In the genomic region with DNA sequence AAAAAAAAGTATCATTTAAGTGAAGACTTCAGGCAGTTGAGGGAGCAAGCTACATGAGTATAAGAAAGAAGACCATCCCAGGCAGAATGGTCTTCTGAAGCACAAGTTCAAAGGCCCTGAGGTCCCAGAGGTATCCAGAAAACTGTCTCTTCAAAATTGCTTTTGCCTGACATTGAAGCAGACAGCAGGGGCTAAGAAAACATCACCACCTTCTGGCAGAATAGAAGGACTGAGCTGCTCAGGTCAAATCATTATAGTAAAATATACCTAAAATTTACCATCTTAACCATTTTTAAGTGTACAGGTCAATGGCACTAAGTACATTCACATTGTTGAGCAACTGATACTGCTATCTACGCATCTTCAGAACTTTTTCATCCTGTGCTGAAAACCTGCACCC, we compare ENCODE assay signal across 8 cellular contexts. TPM values are rescaled to one million over a fixed set of nuclear protein-coding genes. Genes with fewer than 3 reads are reported as not detected.
DNase-seq lines count a peak whose midpoint lies in the region; ATAC-seq and TF ChIP-seq lines count a peak whose summit lies in the region.
"Had no signal": no experiment of that assay in that cellular context is flagged by ENCODE, and none has a peak within 500 bp of the region (broad histone marks: within the 10 kb centered on the region; RNA-seq: fewer than 3 reads in every experiment).

No MANE protein-coding gene starts in this region.

- H3K4me1 ChIP-seq in DND-41 (ENCODE audit: insufficient read depth, low read length) = peaks cover 12% of the 10 kb centered on the region

- H3K27me3 ChIP-seq in DND-41 (ENCODE audit: insufficient read depth, low read length, poor library complexity) = no peaks in the 10 kb centered on the region

- H2AFZ ChIP-seq in DND-41 (ENCODE audit: low read depth, low read length) = no peak overlapping the region

- H4K20me1 ChIP-seq in DND-41 (ENCODE audit: insufficient read depth, low read length) = no peaks in the 10 kb centered on the region

- no peaks in the 10 kb centered on the region for H3K9me3 Mint-ChIP-seq in activated CD8-positive, alpha-beta T cell treated with anti-CD3 and anti-CD28 coated beads for 36 hours
- H3K9me3 Mint-ChIP-seq in naive B cell = peaks cover 0 to 2% (median 0%) of the 10 kb centered on the region in 7 donors

- ATAC-seq in DND-41 (ENCODE audit: insufficient read depth, low read depth) = peak; percentile 79
- ATAC-seq in activated CD8-positive, alpha-beta T cell treated with anti-CD3 and anti-CD28 coated beads for 36 hours = no peak
- ATAC-seq in naive B cell (ENCODE audit: low read depth in 2 of 2) = peak; percentile 64 to 65
- no peak for ATAC-seq in HG03565 (IDR thresholded peaks at IDR 0.05; ENCODE audit: unreplicated experiment)

- no peaks in the 10 kb centered on the region for H3K36me3 ChIP-seq in DND-41 (ENCODE audit: insufficient read depth, low read length)

- TF ChIP-seq EP300 in Ishikawa (IDR thresholded peaks at IDR 0.05; ENCODE audit: borderline replicate concordance) = no peak

- H3K79me2 ChIP-seq in DND-41 (ENCODE audit: insufficient read depth, low read length) = no peaks in the 10 kb centered on the region

- CTCF ChIA-PET in activated CD8-positive, alpha-beta T cell treated with anti-CD3 and anti-CD28 coated beads for 36 hours (lab: Charles Lee) = interaction anchor here (0.6 to 3.0 kb wide), 12 partner anchors 8 to 291 kb away, joined by 3 to 12 read pairs (median 4); no protein-coding TSS in a partner anchor

- H3K9ac ChIP-seq in DND-41 (ENCODE audit: low read depth, low read length) = no peak overlapping the region

- peak; percentile 50; the same call in 1 of the 2 replicates for TF ChIP-seq RAD21 in Ishikawa (IDR thresholded peaks at IDR 0.05; ENCODE audit: low read depth)

- H3K9me3 ChIP-seq in DND-41 (ENCODE audit: insufficient read depth, low read length, severe bottlenecking) = no peaks in the 10 kb centered on the region

- H3K4me2 ChIP-seq in DND-41 (ENCODE audit: insufficient read depth, low read length) = no peak overlapping the region

- H3K36me3 Mint-ChIP-seq in activated CD8-positive, alpha-beta T cell treated with anti-CD3 and anti-CD28 coated beads for 36 hours (ENCODE audit: low read depth) = no peaks in the 10 kb centered on the region
- H3K36me3 Mint-ChIP-seq in naive B cell = peaks cover 0 to 8% of the 10 kb centered on the region in 2 donors

- intact Hi-C loops in activated CD8-positive, alpha-beta T cell treated with anti-CD3 and anti-CD28 coated beads for 36 hours (cut with micrococcal nuclease) = loop anchor here (10.0 kb wide), 1 partner anchor 189 kb away; the partner anchor contains the start of gene LRRC31

- TF ChIP-seq CTCF in DND-41 (IDR thresholded peaks at IDR 0.05; ENCODE audit: borderline replicate concordance, extremely low read depth, low read length, poor library complexity, severe bottlenecking) = peak; percentile 65
- peak; percentile 27 for TF ChIP-seq CTCF in activated CD8-positive, alpha-beta T cell treated with anti-CD3 and anti-CD28 coated beads for 36 hours (IDR thresholded peaks at IDR 0.05)

- POLR2A ChIA-PET in activated CD8-positive, alpha-beta T cell treated with anti-CD3 and anti-CD28 coated beads for 36 hours (lab: Charles Lee) = no interaction called here

- no peak overlapping the region for H3K27ac Mint-ChIP-seq in activated CD8-positive, alpha-beta T cell treated with anti-CD3 and anti-CD28 coated beads for 36 hours
- H3K27ac Mint-ChIP-seq in naive B cell = no peak overlapping the region

- DNase-seq in DND-41 = peak; percentile 23
- no peak for DNase-seq in activated CD8-positive, alpha-beta T cell treated with anti-CD3 and anti-CD28 coated beads for 36 hours
- DNase-seq in naive B cell = peak; percentile 23
- DNase-seq in COLO829 (ENCODE audit: low spot score) = no peak
- DNase-seq in DMS153 treated with DMSO at 0.1 percent for 48 hours (lab: John Stamatoyannopoulos, UW; ENCODE audit: unreplicated experiment) = no peak
- DNase-seq: activated effector memory CD4-positive, alpha-beta T cell treated with anti-CD3 and anti-CD28 coated beads, Interleukin-2, amount 50 U/mL, for 16 hours had no signal

- H3K4me3 ChIP-seq in DND-41 (ENCODE audit: low read depth in 1 of 2, low read length in 2 of 2) = no peak overlapping the region

- H3K27ac ChIP-seq in DND-41 (ENCODE audit: low read length) = no peak overlapping the region

- no peak overlapping the region for H3K4me3 Mint-ChIP-seq in activated CD8-positive, alpha-beta T cell treated with anti-CD3 and anti-CD28 coated beads for 36 hours
- no peak overlapping the region for H3K4me3 Mint-ChIP-seq in naive B cell

- no peaks in the 10 kb centered on the region for H3K27me3 Mint-ChIP-seq in activated CD8-positive, alpha-beta T cell treated with anti-CD3 and anti-CD28 coated beads for 36 hours
- no peaks in the 10 kb centered on the region for H3K27me3 Mint-ChIP-seq in naive B cell

- peaks cover 33% of the 10 kb centered on the region for H3K4me1 Mint-ChIP-seq in activated CD8-positive, alpha-beta T cell treated with anti-CD3 and anti-CD28 coated beads for 36 hours (ENCODE audit: low read depth)
- H3K4me1 Mint-ChIP-seq in naive B cell = peaks cover 43 to 57% (median 45%) of the 10 kb centered on the region in 3 donors

TF ChIP-seq in Ishikawa, 13 proteins besides CTCF, POLR2A, EP300 and RAD21:
- TF ChIP-seq EGR1 (IDR thresholded peaks at IDR 0.05) = no peak
- no peak for TF ChIP-seq TEAD4 (IDR thresholded peaks at IDR 0.05)
- TF ChIP-seq MAX (IDR thresholded peaks at IDR 0.05) = no peak

RNA-seq across cellular contexts. Expression of gene GPR160, which starts 16.4 kb away (rescaled TPM):
- 1 to 10 TPM; 6.2 to 8.2 TPM for total RNA-seq in activated CD8-positive, alpha-beta T cell treated with anti-CD3 and anti-CD28 coated beads for 36 hours
- polyA plus RNA-seq in naive B cell (ENCODE audit: low read depth in 6 of 6) = 10 to 100 TPM; 49.4 to 92.1 (median 65.5) TPM

Comparison
In these comparisons a context has a peak if more than half of its experiments do, and no peak if none do; other contexts are left out.
1. ATAC-seq: peak in DND-41 (single experiment) and naive B cell (2 of 2); none in activated CD8-positive, alpha-beta T cell treated with anti-CD3 and anti-CD28 coated beads for 36 hours (single experiment) and HG03565 (single experiment).
2. DNase-seq: peak in DND-41 (single experiment) and naive B cell (single experiment); none in activated CD8-positive, alpha-beta T cell treated with anti-CD3 and anti-CD28 coated beads for 36 hours (single experiment), COLO829 (single experiment) and DMS153 treated with DMSO at 0.1 percent for 48 hours (single experiment).